In the genomic region with DNA sequence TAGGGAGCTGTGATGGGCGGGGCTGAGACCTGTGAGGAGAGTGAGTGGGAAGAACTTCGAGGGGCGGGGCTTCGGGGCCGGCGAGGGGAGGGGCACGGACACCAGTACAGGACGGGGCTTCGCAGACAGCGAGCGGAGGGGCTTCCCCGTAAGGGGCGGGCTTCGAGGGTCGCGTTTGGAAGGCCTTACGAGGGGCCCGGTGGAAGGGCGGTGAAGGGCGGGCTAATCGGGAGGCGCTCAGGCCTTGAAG, we compare ENCODE assay signal across 1 cellular context.
A peak's percentile ranks its signal among the peaks of the same experiment; 100 is the strongest.
TF ChIP-seq lines count a peak whose summit lies in the region.

No MANE protein-coding gene starts in this region.

TF ChIP-seq in K562, 482 proteins besides CTCF, POLR2A, EP300 and RAD21:
- TF ChIP-seq ZNF263 (CRISPR knock-in tag; IDR thresholded peaks at IDR 0.05; ENCODE audit: borderline replicate concordance) = peak; percentile 12; the same call in 1 of the 2 replicates
- TF ChIP-seq NR4A1 (CRISPR knock-in tag; IDR thresholded peaks at IDR 0.05) = 0 out of 2 replicates have a peak, but pooled peaks have one; percentile 42
- no peak for TF ChIP-seq NR4A1 (tag; IDR thresholded peaks at IDR 0.05)
- no peak for TF ChIP-seq TAF15 (IDR thresholded peaks at IDR 0.05; ENCODE audit: low read depth, low read length)
- 0 out of 2 replicates have a peak, but pooled peaks have one; percentile 50 for TF ChIP-seq ZNF212 (CRISPR knock-in tag; IDR thresholded peaks at IDR 0.05)
- TF ChIP-seq KDM4B (IDR thresholded peaks at IDR 0.05; ENCODE audit: borderline replicate concordance in 2 of 2, low read depth in 1 of 2) = 0 out of 4 replicates have a peak, but pooled peaks of 1 of the 2 experiments have one; percentile 28
- 0 out of 2 replicates have a peak, but pooled peaks have one; percentile 76 for TF ChIP-seq KAT7 (CRISPR knock-in tag; IDR thresholded peaks at IDR 0.05; ENCODE audit: borderline replicate concordance)
- TF ChIP-seq, protein P1, sequence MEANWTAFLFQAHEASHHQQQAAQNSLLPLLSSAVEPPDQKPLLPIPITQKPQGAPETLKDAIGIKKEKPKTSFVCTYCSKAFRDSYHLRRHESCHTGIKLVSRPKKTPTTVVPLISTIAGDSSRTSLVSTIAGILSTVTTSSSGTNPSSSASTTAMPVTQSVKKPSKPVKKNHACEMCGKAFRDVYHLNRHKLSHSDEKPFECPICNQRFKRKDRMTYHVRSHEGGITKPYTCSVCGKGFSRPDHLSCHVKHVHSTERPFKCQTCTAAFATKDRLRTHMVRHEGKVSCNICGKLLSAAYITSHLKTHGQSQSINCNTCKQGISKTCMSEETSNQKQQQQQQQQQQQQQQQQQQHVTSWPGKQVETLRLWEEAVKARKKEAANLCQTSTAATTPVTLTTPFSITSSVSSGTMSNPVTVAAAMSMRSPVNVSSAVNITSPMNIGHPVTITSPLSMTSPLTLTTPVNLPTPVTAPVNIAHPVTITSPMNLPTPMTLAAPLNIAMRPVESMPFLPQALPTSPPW (CRISPR knock-in tag; IDR thresholded peaks at IDR 0.05) = no peak
- 0 out of 2 replicates have a peak, but pooled peaks have one; percentile 63 for TF ChIP-seq ZNF445 (CRISPR knock-in tag; IDR thresholded peaks at IDR 0.05; ENCODE audit: low read depth)
- no peak for TF ChIP-seq POLR2G (IDR thresholded peaks at IDR 0.05; ENCODE audit: low read depth, low read length)
- TF ChIP-seq, protein P2, sequence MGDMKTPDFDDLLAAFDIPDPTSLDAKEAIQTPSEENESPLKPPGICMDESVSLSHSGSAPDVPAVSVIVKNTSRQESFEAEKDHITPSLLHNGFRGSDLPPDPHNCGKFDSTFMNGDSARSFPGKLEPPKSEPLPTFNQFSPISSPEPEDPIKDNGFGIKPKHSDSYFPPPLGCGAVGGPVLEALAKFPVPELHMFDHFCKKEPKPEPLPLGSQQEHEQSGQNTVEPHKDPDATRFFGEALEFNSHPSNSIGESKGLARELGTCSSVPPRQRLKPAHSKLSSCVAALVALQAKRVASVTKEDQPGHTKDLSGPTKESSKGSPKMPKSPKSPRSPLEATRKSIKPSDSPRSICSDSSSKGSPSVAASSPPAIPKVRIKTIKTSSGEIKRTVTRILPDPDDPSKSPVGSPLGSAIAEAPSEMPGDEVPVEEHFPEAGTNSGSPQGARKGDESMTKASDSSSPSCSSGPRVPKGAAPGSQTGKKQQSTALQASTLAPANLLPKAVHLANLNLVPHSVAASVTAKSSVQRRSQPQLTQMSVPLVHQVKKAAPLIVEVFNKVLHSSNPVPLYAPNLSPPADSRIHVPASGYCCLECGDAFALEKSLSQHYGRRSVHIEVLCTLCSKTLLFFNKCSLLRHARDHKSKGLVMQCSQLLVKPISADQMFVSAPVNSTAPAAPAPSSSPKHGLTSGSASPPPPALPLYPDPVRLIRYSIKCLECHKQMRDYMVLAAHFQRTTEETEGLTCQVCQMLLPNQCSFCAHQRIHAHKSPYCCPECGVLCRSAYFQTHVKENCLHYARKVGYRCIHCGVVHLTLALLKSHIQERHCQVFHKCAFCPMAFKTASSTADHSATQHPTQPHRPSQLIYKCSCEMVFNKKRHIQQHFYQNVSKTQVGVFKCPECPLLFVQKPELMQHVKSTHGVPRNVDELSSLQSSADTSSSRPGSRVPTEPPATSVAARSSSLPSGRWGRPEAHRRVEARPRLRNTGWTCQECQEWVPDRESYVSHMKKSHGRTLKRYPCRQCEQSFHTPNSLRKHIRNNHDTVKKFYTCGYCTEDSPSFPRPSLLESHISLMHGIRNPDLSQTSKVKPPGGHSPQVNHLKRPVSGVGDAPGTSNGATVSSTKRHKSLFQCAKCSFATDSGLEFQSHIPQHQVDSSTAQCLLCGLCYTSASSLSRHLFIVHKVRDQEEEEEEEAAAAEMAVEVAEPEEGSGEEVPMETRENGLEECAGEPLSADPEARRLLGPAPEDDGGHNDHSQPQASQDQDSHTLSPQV (IDR thresholded peaks at IDR 0.05) = no peak
- TF ChIP-seq KDM5B (IDR thresholded peaks at IDR 0.05; ENCODE audit: insufficient replicate concordance, low read depth, low read length) = peak; percentile 20
- TF ChIP-seq CHD1 (IDR thresholded peaks at IDR 0.05; ENCODE audit: low read length) = peak; percentile 80
- TF ChIP-seq FOSL1 (tag; conservative IDR thresholded peaks at IDR 0.05) = no peak
- 0 out of 2 replicates have a peak, but pooled peaks have one; percentile 17 for TF ChIP-seq ZBTB17 (CRISPR knock-in tag; IDR thresholded peaks at IDR 0.05)
- TF ChIP-seq, protein P3, sequence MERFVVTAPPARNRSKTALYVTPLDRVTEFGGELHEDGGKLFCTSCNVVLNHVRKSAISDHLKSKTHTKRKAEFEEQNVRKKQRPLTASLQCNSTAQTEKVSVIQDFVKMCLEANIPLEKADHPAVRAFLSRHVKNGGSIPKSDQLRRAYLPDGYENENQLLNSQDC (CRISPR knock-in tag; IDR thresholded peaks at IDR 0.05) = peak; percentile 54; the same call in 1 of the 2 replicates
- TF ChIP-seq, protein P4, sequence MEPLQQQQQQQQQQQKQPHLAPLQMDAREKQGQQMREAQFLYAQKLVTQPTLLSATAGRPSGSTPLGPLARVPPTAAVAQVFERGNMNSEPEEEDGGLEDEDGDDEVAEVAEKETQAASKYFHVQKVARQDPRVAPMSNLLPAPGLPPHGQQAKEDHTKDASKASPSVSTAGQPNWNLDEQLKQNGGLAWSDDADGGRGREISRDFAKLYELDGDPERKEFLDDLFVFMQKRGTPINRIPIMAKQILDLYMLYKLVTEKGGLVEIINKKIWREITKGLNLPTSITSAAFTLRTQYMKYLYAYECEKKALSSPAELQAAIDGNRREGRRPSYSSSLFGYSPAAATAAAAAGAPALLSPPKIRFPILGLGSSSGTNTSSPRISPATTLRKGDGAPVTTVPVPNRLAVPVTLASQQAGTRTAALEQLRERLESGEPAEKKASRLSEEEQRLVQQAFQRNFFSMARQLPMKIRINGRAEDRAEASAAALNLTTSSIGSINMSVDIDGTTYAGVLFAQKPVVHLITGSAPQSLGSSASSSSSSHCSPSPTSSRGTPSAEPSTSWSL (CRISPR knock-in tag; IDR thresholded peaks at IDR 0.05; ENCODE audit: borderline replicate concordance) = 0 out of 2 replicates have a peak, but pooled peaks have one; percentile 12
- TF ChIP-seq, protein P5, sequence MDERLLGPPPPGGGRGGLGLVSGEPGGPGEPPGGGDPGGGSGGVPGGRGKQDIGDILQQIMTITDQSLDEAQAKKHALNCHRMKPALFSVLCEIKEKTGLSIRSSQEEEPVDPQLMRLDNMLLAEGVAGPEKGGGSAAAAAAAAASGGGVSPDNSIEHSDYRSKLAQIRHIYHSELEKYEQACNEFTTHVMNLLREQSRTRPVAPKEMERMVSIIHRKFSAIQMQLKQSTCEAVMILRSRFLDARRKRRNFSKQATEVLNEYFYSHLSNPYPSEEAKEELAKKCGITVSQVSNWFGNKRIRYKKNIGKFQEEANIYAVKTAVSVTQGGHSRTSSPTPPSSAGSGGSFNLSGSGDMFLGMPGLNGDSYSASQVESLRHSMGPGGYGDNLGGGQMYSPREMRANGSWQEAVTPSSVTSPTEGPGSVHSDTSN (CRISPR knock-in tag; IDR thresholded peaks at IDR 0.05; ENCODE audit: low read depth) = peak; percentile 62
- TF ChIP-seq, protein P5 (tag; conservative IDR thresholded peaks at IDR 0.05; ENCODE audit: low read depth) = no peak
- TF ChIP-seq ZBTB7A (IDR thresholded peaks at IDR 0.05; ENCODE audit: borderline replicate concordance, control insufficient read depth, low read depth, low read length) = peak; percentile 86
- TF ChIP-seq MEF2D (tag; conservative IDR thresholded peaks at IDR 0.05; ENCODE audit: low read depth) = no peak
- TF ChIP-seq, protein P6, sequence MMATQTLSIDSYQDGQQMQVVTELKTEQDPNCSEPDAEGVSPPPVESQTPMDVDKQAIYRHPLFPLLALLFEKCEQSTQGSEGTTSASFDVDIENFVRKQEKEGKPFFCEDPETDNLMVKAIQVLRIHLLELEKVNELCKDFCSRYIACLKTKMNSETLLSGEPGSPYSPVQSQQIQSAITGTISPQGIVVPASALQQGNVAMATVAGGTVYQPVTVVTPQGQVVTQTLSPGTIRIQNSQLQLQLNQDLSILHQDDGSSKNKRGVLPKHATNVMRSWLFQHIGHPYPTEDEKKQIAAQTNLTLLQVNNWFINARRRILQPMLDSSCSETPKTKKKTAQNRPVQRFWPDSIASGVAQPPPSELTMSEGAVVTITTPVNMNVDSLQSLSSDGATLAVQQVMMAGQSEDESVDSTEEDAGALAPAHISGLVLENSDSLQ (IDR thresholded peaks at IDR 0.05) = peak; percentile 93
- TF ChIP-seq CREM (IDR thresholded peaks at IDR 0.05; ENCODE audit: low read depth) = peak; percentile 37; the same call in 1 of the 2 replicates
TF ChIP-seq in K562: peak in this region for 15.
